Comparison of ENCODE assay signal across 8 cellular contexts in genomic region chr12:27523305-27523641, GRCh38. TPM values are rescaled to one million over a fixed set of nuclear protein-coding genes. Genes with fewer than 3 reads are reported as not detected.
DNase-seq lines count a peak whose midpoint lies in the region; ATAC-seq, FAIRE-seq and TF ChIP-seq lines count a peak whose summit lies in the region.

No MANE protein-coding gene starts in this region.

- no peak overlapping the region for H4K5ac ChIP-seq in H1 (ENCODE audit: insufficient read length, low read depth, low read length)

- H3K56ac ChIP-seq in H1 (replicated peaks; ENCODE audit: insufficient read length, low read depth, low read length): no peak overlapping the region

- peak overlapping the region; percentile 91; the same call in 1 of the 2 replicates for H3K18ac ChIP-seq in H1 (ENCODE audit: extremely low read depth, low read length)

- no peak for TF ChIP-seq POLR2A in H1 (IDR thresholded peaks at IDR 0.05; ENCODE audit: control extremely low read depth in 1 of 2, low read depth in 2 of 2, low read length in 2 of 2)
- TF ChIP-seq POLR2A in ovary (IDR thresholded peaks at IDR 0.05): no peak

- H3K27me3 ChIP-seq in H1 (replicated peaks in 1 of 4; ENCODE audit: control insufficient read depth in 3 of 4, extremely low read depth in 1 of 4, insufficient read depth in 3 of 4, low read length in 3 of 4): peaks cover 0 to 3% (median under 1%) of the 10 kb centered on the region in 4 experiments; a peak in 2 of 7 replicates
- no peaks in the 10 kb centered on the region for H3K27me3 ChIP-seq in ovary

- H2BK12ac ChIP-seq in H1 (ENCODE audit: low read depth, low read length): 0 out of 2 replicates have a peak overlapping the region, but pooled peaks have one; percentile 13

- H3K9ac ChIP-seq in H1 (replicated peaks in 1 of 4; ENCODE audit: extremely low read depth in 1 of 4, low read depth in 3 of 4, low read length in 3 of 4): peak overlapping the region; percentile 69 to 86 (median 82)

- peak overlapping the region; percentile 71; the same call in 1 of the 2 replicates for H2BK5ac ChIP-seq in H1 (ENCODE audit: low read depth, low read length)

- no peaks in the 10 kb centered on the region for H3K9me3 ChIP-seq in H1 (ENCODE audit: insufficient read depth in 2 of 2, low read depth in 1 of 2, low read length in 1 of 2)
- H3K9me3 ChIP-seq in ovary: no peaks in the 10 kb centered on the region

- no peak overlapping the region for H2BK20ac ChIP-seq in H1 (ENCODE audit: low read length)

- no peak overlapping the region for H2BK15ac ChIP-seq in H1 (ENCODE audit: low read length)

- H2AK5ac ChIP-seq in H1 (ENCODE audit: low read depth, low read length): no peak overlapping the region

- H3K4me1 ChIP-seq in H1 (replicated peaks in 1 of 4; ENCODE audit: control insufficient read depth in 3 of 4, insufficient read depth in 4 of 4, low read length in 3 of 4) (peaks cover 4 to 12% (median 11%) of the 10 kb centered on the region in 4 experiments), ovary (ENCODE audit: insufficient read depth) (peaks cover 21% of the 10 kb centered on the region)

- H3K4me3 ChIP-seq in GM12865 (ENCODE audit: low read depth, low read length): peak overlapping the region; percentile 79
- H3K4me3 ChIP-seq in H1 (ENCODE audit: extremely low read depth in 1 of 4, insufficient read depth in 2 of 4, low read depth in 3 of 4, low read length in 4 of 4): peak overlapping the region; percentile 63 to 86 (median 77)
- peak overlapping the region; percentile 82 for H3K4me3 ChIP-seq in ovary

- H3K79me1 ChIP-seq in H1 (ENCODE audit: low read depth, low read length): no peaks in the 10 kb centered on the region

- ATAC-seq in GM21576 (IDR thresholded peaks at IDR 0.05; ENCODE audit: unreplicated experiment): peak; percentile 1

- TF ChIP-seq CTCF in GM12865 (IDR thresholded peaks at IDR 0.05; ENCODE audit: insufficient read depth, low read depth, low read length, missing control alignments) (no peak), H1 (IDR thresholded peaks at IDR 0.05; ENCODE audit: control extremely low read depth in 1 of 3, insufficient read depth in 1 of 3, low read depth in 1 of 3, low read length in 3 of 3) (no peak), ovary (IDR thresholded peaks at IDR 0.05) (no peak)

- peak overlapping the region; percentile 19 for H3K4ac ChIP-seq in H1 (replicated peaks; ENCODE audit: insufficient read length, low read depth, low read length)

- TF ChIP-seq EP300 in H1 (IDR thresholded peaks at IDR 0.05; ENCODE audit: borderline replicate concordance in 1 of 2, low read depth in 2 of 2, low read length in 2 of 2) (no peak), ovary (IDR thresholded peaks at IDR 0.05) (no peak)

- no peak overlapping the region for H4K91ac ChIP-seq in H1 (replicated peaks; ENCODE audit: insufficient read length, low read length)

- H3K23ac ChIP-seq in H1 (ENCODE audit: insufficient read length): no peak overlapping the region

- CTCF ChIA-PET in H1 (lab: Charles Lee; ENCODE audit: partially characterized antibody): interaction anchor here (0.8 to 1.7 kb wide), 4 partner anchors 12 to 139 kb away, joined by 3 read pairs; no protein-coding TSS in a partner anchor

- peaks cover 1 to 3% of the 10 kb centered on the region in 2 experiments for H4K20me1 ChIP-seq in H1 (replicated peaks in 1 of 2; ENCODE audit: control insufficient read depth in 1 of 2, insufficient read depth in 2 of 2, low read length in 2 of 2)

- H3K36me3 ChIP-seq in H1 (ENCODE audit: control insufficient read depth in 2 of 4, insufficient read depth in 4 of 4, low read length in 3 of 4): no peaks in the 10 kb centered on the region
- H3K36me3 ChIP-seq in ovary: no peaks in the 10 kb centered on the region

- intact Hi-C loops in ovary (cut with DNase I): loop anchor here in 3 of 4 donors (10.0 kb wide), 3 partner anchors 58 to 102 kb away; no protein-coding TSS in a partner anchor

- H4K8ac ChIP-seq in H1 (ENCODE audit: extremely low read depth, insufficient read depth, low read length): no peak overlapping the region

- no peak for TF ChIP-seq RAD21 in H1 (IDR thresholded peaks at IDR 0.05 in 1 of 2, conservative IDR thresholded peaks at IDR 0.05 in 1 of 2; ENCODE audit: low read depth in 2 of 2, low read length in 2 of 2)

- DNase-seq in GM12865 (ENCODE audit: low read depth) (peak; percentile 36), NCI-H82 treated with DMSO at 0.1 percent for 48 hours (lab: John Stamatoyannopoulos, UW; ENCODE audit: unreplicated experiment) (peak; percentile 73), H1 (ENCODE audit: low read depth in 1 of 2, low spot score in 2 of 2) (no peak), ovary (no peak), SKM-1 treated with dmso at 0.1 percent for 144 hours (lab: John Stamatoyannopoulos, UW; ENCODE audit: unreplicated experiment) (no peak), NK-92 (lab: John Stamatoyannopoulos, UW; ENCODE audit: unreplicated experiment) (no peak)
- no peak for DNase-seq in stimulated activated CD4-positive, alpha-beta T cell treated with anti-CD3 and anti-CD28 coated beads, Interleukin-2, amount 100 ng/mL, for 24 hours

- peak overlapping the region; percentile 84 to 91 for H3K4me2 ChIP-seq in H1 (ENCODE audit: insufficient read depth in 1 of 2, low read depth in 2 of 2, low read length in 2 of 2)

- peak overlapping the region; percentile 38; the same call in 1 of the 2 replicates for H2AFZ ChIP-seq in H1 (ENCODE audit: low read length)

- POLR2A ChIA-PET in H1 (lab: Charles Lee; ENCODE audit: partially characterized antibody): interaction anchor here (0.8 to 3.9 kb wide), 10 partner anchors 8 to 188 kb away, joined by 3 to 18 read pairs (median 4); no protein-coding TSS in a partner anchor

- H3K27ac ChIP-seq in H1 (ENCODE audit: low read depth, low read length) (peak overlapping the region; percentile 83), ovary (peak overlapping the region; percentile 47 to 92)

- 18% methylated on average over 6 of the region's 6 CpGs; no CpG with 5 or more reads in 1 of the 2 experiments for WGBS in H1 (ENCODE audit: extremely low coverage in 1 of 2, insufficient coverage in 1 of 2, insufficient read length in 1 of 2, insufficient replicate concordance in 2 of 2, low coverage in 1 of 2, low lambda C conversion rate in 2 of 2, missing lambda C conversion rate in 1 of 2), 2 experiments
- WGBS in ovary, 3 donors: 1 to 2% (median 2%) methylated on average over 6 of the region's 6 CpGs

- peaks cover 10% of the 10 kb centered on the region for H3K23me2 ChIP-seq in H1 (ENCODE audit: low read depth, low read length)

- no peak overlapping the region for H3K14ac ChIP-seq in H1 (ENCODE audit: insufficient read length)

- H3K79me2 ChIP-seq in H1 (ENCODE audit: control insufficient read depth in 1 of 2, insufficient read depth in 2 of 2, low read length in 2 of 2): peaks cover 0 to 16% of the 10 kb centered on the region in 2 experiments; a peak in 2 of 4 replicates

- no peak overlapping the region for H2BK120ac ChIP-seq in H1 (replicated peaks; ENCODE audit: low read depth, low read length)

- no peak for FAIRE-seq in H1 (lab: Jason Lieb, UNC)

TF ChIP-seq in H1, 55 proteins besides CTCF, POLR2A, EP300 and RAD21:
- TF ChIP-seq MAFK (IDR thresholded peaks at IDR 0.05; ENCODE audit: low read depth, low read length) (no peak), TBP (IDR thresholded peaks at IDR 0.05; ENCODE audit: low read depth, low read length) (no peak), KDM1A (IDR thresholded peaks at IDR 0.05; ENCODE audit: borderline replicate concordance, low read length) (no peak), BRCA1 (IDR thresholded peaks at IDR 0.05; ENCODE audit: low read depth, low read length) (no peak), E2F6 (IDR thresholded peaks at IDR 0.05) (peak; percentile 49; the same call in 1 of the 2 replicates), ATF2 (IDR thresholded peaks at IDR 0.05; ENCODE audit: low read length) (no peak), HDAC2 (IDR thresholded peaks at IDR 0.05; ENCODE audit: borderline replicate concordance in 1 of 2, low read depth in 2 of 2, low read length in 2 of 2) (no peak), SIX5 (IDR thresholded peaks at IDR 0.05; ENCODE audit: low read depth, low read length) (no peak)

RNA-seq across cellular contexts. Expression of gene PPFIBP1, which starts 0.7 kb away (rescaled TPM):
- total RNA-seq in H1 (2021; fragmentation: NEBNext Ultra II Directional; extraction: Animal tissue kit (Norgen Biotek cat#: 25700)): 25.7 and 31.3 TPM in 2 replicates
- polyA plus RNA-seq in H1 (2011; rRNA removed): 7.0 and 7.7 TPM in 2 replicates
- 10.5 TPM for polyA plus RNA-seq in H1 (2011; cell fraction: cytosol; rRNA removed)
- polyA plus RNA-seq in H1 (2011; cell fraction: nucleus; rRNA removed): 13.1 TPM
- 13.3 to 25.3 TPM (median 16.2 TPM) in 4 replicates for polyA plus RNA-seq in H1 (2012, experiment 1 of 2)
- polyA plus RNA-seq in H1 (2012, experiment 2 of 2): 1.7 TPM
- 9.3 TPM for polyA plus RNA-seq in H1 (2013, experiment 1 of 2)
- polyA plus RNA-seq in H1 (2013, experiment 2 of 2): 8.9 TPM
- 37.1 and 46.1 TPM in 2 replicates for polyA minus RNA-seq in H1 (2011; rRNA and poly(A)+ RNA removed)
- 15.6 TPM for polyA minus RNA-seq in H1 (2011; cell fraction: cytosol; rRNA and poly(A)+ RNA removed)
- 32.5 TPM for polyA minus RNA-seq in H1 (2011; cell fraction: nucleus; rRNA and poly(A)+ RNA removed)
- total RNA-seq in ovary: 100 to 1,000 TPM; 105 to 216 (median 162) TPM
- 10 to 100 TPM; 61.3 to 93.9 TPM for polyA plus RNA-seq in ovary

Comparison
In these comparisons a context has a peak if more than half of its experiments do, and no peak if none do; other contexts are left out.
1. DNase-seq: peak in GM12865 (single experiment) and NCI-H82 treated with DMSO at 0.1 percent for 48 hours (single experiment); none in H1 (0 of 2), ovary (0 of 5), SKM-1 treated with dmso at 0.1 percent for 144 hours (single experiment), stimulated activated CD4-positive, alpha-beta T cell treated with anti-CD3 and anti-CD28 coated beads, Interleukin-2, amount 100 ng/mL, for 24 hours (0 of 2) and NK-92 (single experiment).
2. Peak in every context shown above with its lines, with median percentiles within 50 percentile points of each other: H3K4me3 ChIP-seq.